In the genomic region with DNA sequence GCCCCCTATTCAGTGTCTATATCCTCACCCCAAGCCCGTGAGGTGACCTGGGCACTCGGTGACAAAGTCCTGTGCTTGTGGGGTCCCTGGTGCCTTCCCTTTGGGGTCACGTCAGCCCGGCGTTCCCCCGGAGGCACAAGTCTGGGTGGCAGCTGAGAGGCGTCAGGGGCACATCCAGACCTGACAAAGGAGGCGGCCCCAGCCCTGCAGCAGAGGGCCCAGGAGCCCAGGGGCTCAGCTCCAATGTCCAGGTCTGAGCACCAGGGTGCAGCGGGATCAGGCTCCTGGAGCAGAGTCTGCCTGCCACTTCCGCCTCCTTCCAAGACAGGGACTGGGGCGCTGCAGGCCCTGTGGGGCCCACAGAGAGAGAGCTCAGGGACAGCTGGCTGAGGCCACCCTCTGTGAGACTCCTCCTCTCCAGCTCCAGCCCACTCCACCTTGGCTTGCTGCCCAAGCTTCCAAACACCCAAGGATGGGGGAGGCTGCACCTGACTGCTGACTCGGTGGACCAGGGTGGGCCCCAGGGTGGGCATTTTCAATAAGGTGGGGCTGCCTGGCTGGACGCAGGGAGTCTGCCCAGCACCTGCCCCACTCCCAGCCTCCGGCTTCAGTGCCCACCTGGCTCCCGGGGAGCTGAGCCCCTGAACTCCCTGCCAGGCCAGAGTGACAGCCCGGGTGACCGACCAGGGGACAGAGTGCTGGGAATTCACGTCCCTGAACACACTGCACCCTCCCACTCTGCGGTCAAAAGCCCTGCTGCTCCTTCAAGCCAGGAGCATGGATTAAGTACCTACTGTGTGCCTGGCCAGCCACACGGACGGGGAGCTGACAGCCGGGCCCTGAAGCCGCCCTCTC, we compare ENCODE assay signal across 10 cellular contexts. TPM values are rescaled to one million over a fixed set of nuclear protein-coding genes. Genes with fewer than 3 reads are reported as not detected.
DNase-seq lines count a peak whose midpoint lies in the region; ATAC-seq and TF ChIP-seq lines count a peak whose summit lies in the region.
"Had no signal": no experiment of that assay in that cellular context is flagged by ENCODE, and none has a peak within 500 bp of the region (broad histone marks: within the 10 kb centered on the region; RNA-seq: fewer than 3 reads in every experiment).

No MANE protein-coding gene starts in this region.

- no peaks in the 10 kb centered on the region for H3K9me3 Mint-ChIP-seq in activated T-helper 1 cell treated with anti-CD3 and anti-CD28 coated beads, Interleukin-12 subunit alpha, Interleukin-12 subunit beta, Interleukin-2, Interleukin-4 antibody, amounts not matched to agents 30 ng/mL and 10 ng/mL and 1 ng/mL, durations not matched to agents 14 hours and 24 hours and 36 hours

- no peak overlapping the region for H3K27ac Mint-ChIP-seq in activated T-helper 1 cell treated with anti-CD3 and anti-CD28 coated beads, Interleukin-12 subunit alpha, Interleukin-12 subunit beta, Interleukin-2, Interleukin-4 antibody, amounts not matched to agents 30 ng/mL and 10 ng/mL and 1 ng/mL, durations not matched to agents 14 hours and 24 hours and 36 hours

- no peak overlapping the region for H3K4me3 Mint-ChIP-seq in activated T-helper 1 cell treated with anti-CD3 and anti-CD28 coated beads, Interleukin-12 subunit alpha, Interleukin-12 subunit beta, Interleukin-2, Interleukin-4 antibody, amounts not matched to agents 30 ng/mL and 10 ng/mL and 1 ng/mL, durations not matched to agents 14 hours and 24 hours and 36 hours

- H3K36me3 Mint-ChIP-seq in activated T-helper 1 cell treated with anti-CD3 and anti-CD28 coated beads, Interleukin-12 subunit alpha, Interleukin-12 subunit beta, Interleukin-2, Interleukin-4 antibody, amounts not matched to agents 30 ng/mL and 10 ng/mL and 1 ng/mL, durations not matched to agents 14 hours and 24 hours and 36 hours (ENCODE audit: low read depth): no peaks in the 10 kb centered on the region

- 68% methylated on average over 23 of the region's 23 CpGs for WGBS in HUES64

- no peaks in the 10 kb centered on the region for H3K9me3 ChIP-seq in HUES64 (ENCODE audit: insufficient read depth, low read depth, low read length)

- peak; percentile 23 for DNase-seq in COR-L47 (lab: John Stamatoyannopoulos, UW)
- DNase-seq in coronary artery (ENCODE audit: low spot score): peak; percentile 67
- DNase-seq in omental fat pad (ENCODE audit: low spot score): peak; percentile 22
- DNase-seq in activated T-helper 1 cell treated with anti-CD3 and anti-CD28 coated beads, Interleukin-12 subunit alpha, Interleukin-12 subunit beta, Interleukin-2, Interleukin-4 antibody, amounts not matched to agents 30 ng/mL and 10 ng/mL and 1 ng/mL, durations not matched to agents 14 hours and 24 hours and 36 hours (ENCODE audit: low spot score): no peak
- DNase-seq: NCI-H1930; stimulated activated naive CD8-positive, alpha-beta T cell treated with anti-CD3 and anti-CD28 coated beads, Interleukin-15, Interleukin-2, amounts not matched to agents 100 U/mL and 50 U/mL, for 24 hours had no signal

- peaks cover 9% of the 10 kb centered on the region for H3K27me3 ChIP-seq in HUES64 (ENCODE audit: insufficient read depth, low read length)

- H3K4me1 ChIP-seq in HUES64 (ENCODE audit: insufficient read depth, low read length): peaks cover 16% of the 10 kb centered on the region

- H3K27ac ChIP-seq in HUES64 (ENCODE audit: low read depth, low read length) (peak overlapping the region; percentile 3; the same call in 1 of the 2 replicates), coronary artery (no peak overlapping the region)

- peaks cover 5% of the 10 kb centered on the region for H3K27me3 Mint-ChIP-seq in activated T-helper 1 cell treated with anti-CD3 and anti-CD28 coated beads, Interleukin-12 subunit alpha, Interleukin-12 subunit beta, Interleukin-2, Interleukin-4 antibody, amounts not matched to agents 30 ng/mL and 10 ng/mL and 1 ng/mL, durations not matched to agents 14 hours and 24 hours and 36 hours (ENCODE audit: insufficient read depth)

- H3K4me3 ChIP-seq in HUES64 (ENCODE audit: low read length) (no peak overlapping the region), coronary artery (no peak overlapping the region)

- ATAC-seq in omental fat pad (ENCODE audit: low FRiP score) (no peak), HG03025 (IDR thresholded peaks at IDR 0.05; ENCODE audit: low FRiP score, unreplicated experiment) (no peak), HG03108 (IDR thresholded peaks at IDR 0.05; ENCODE audit: unreplicated experiment) (no peak), HG03280 (IDR thresholded peaks at IDR 0.05; ENCODE audit: unreplicated experiment) (no peak)
- ATAC-seq: stimulated activated naive CD8-positive, alpha-beta T cell treated with anti-CD3 and anti-CD28 coated beads, Interleukin-15, Interleukin-2, amounts not matched to agents 100 U/mL and 50 U/mL, for 24 hours had no signal

- intact Hi-C loops in activated T-helper 1 cell treated with anti-CD3 and anti-CD28 coated beads, Interleukin-12 subunit alpha, Interleukin-12 subunit beta, Interleukin-2, Interleukin-4 antibody, amounts not matched to agents 30 ng/mL and 10 ng/mL and 1 ng/mL, durations not matched to agents 14 hours and 24 hours and 36 hours (cut with micrococcal nuclease): no loop called here

- no peaks in the 10 kb centered on the region for H3K4me1 Mint-ChIP-seq in activated T-helper 1 cell treated with anti-CD3 and anti-CD28 coated beads, Interleukin-12 subunit alpha, Interleukin-12 subunit beta, Interleukin-2, Interleukin-4 antibody, amounts not matched to agents 30 ng/mL and 10 ng/mL and 1 ng/mL, durations not matched to agents 14 hours and 24 hours and 36 hours (ENCODE audit: low read depth)

- no peaks in the 10 kb centered on the region for H3K36me3 ChIP-seq in HUES64 (ENCODE audit: insufficient read depth, low read length)

- no peak overlapping the region for H3K9ac ChIP-seq in HUES64 (ENCODE audit: low read depth, low read length)

- TF ChIP-seq CTCF in coronary artery (IDR thresholded peaks at IDR 0.05): no peak
- TF ChIP-seq CTCF in omental fat pad (IDR thresholded peaks at IDR 0.05): no peak

RNA-seq across cellular contexts. Expression of a gene that starts 1.0 kb away (rescaled TPM):
- polyA plus RNA-seq in HUES64 (2013, experiment 1 of 2): 5.4 TPM
- 6.3 TPM for polyA plus RNA-seq in HUES64 (2013, experiment 2 of 2)
- 1 to 10 TPM in 3 of 4 donors, under 1 TPM in 1; 0.16 to 7.7 (median 1.7) TPM for total RNA-seq in omental fat pad
- 0.22 and 0.54 TPM in 2 replicates for total RNA-seq in activated T-helper 1 cell treated with anti-CD3 and anti-CD28 coated beads, Interleukin-12 subunit alpha, Interleukin-12 subunit beta, Interleukin-2, Interleukin-4 antibody, amounts not matched to agents 30 ng/mL and 10 ng/mL and 1 ng/mL, durations not matched to agents 14 hours and 24 hours and 36 hours
